In genomic region chr11:33033493-33033892, GRCh38 we compare ENCODE assay signal across 22 cellular contexts. TPM values are rescaled to one million over a fixed set of nuclear protein-coding genes. Genes with fewer than 3 reads are reported as not detected.
DNase-seq lines count a peak whose midpoint lies in the region; ATAC-seq, FAIRE-seq and TF ChIP-seq lines count a peak whose summit lies in the region.
"Had no signal": no experiment of that assay in that cellular context is flagged by ENCODE, and none has a peak within 500 bp of the region (broad histone marks: within the 10 kb centered on the region; RNA-seq: fewer than 3 reads in every experiment).

No MANE protein-coding gene starts in this region.

- no peak overlapping the region for H2AFZ ChIP-seq in GM12878 (ENCODE audit: control insufficient read depth, low read depth, low read length)

- TF ChIP-seq POLR2A in GM12878 (IDR thresholded peaks at IDR 0.05; ENCODE audit: low read depth, low read length), result no peak
- TF ChIP-seq POLR2A in body of pancreas (IDR thresholded peaks at IDR 0.05), result no peak

- no peak for TF ChIP-seq CTCF in GM12878 (IDR thresholded peaks at IDR 0.05 in 2 of 3, conservative IDR thresholded peaks at IDR 0.05 in 1 of 3; ENCODE audit: control insufficient read depth in 2 of 3, extremely low read depth in 1 of 3, insufficient read depth in 1 of 3, low read depth in 3 of 3, low read length in 3 of 3)
- TF ChIP-seq CTCF in body of pancreas (IDR thresholded peaks at IDR 0.05), result no peak

- TF ChIP-seq EP300 in GM12878 (IDR thresholded peaks at IDR 0.05; ENCODE audit: borderline replicate concordance in 1 of 2, control insufficient read depth in 1 of 2, low read depth in 2 of 2, low read length in 2 of 2), result no peak

- no peak overlapping the region for H3K9ac ChIP-seq in GM12878 (ENCODE audit: control insufficient read depth, insufficient read depth, low read length)
- H3K9ac ChIP-seq: BLaER1 treated with 17β-estradiol and CSF1 and Interleukin-3, amounts not matched to agents 10 nM and 100 nM had no signal

- ATAC-seq in GM12878 (no peak), body of pancreas (no peak), aorta (ENCODE audit: low FRiP score) (no peak)

- SMC1A ChIA-PET in GM12878 (lab: Charles Lee; ENCODE audit: uncharacterized antibody, unreplicated experiment), result interaction anchor here (0.6 to 3.3 kb wide), 6 partner anchors 9 to 61 kb away, joined by 3 to 35 read pairs (median 8); no protein-coding TSS in a partner anchor

- RAD21 ChIA-PET in GM12878 (lab: Charles Lee; ENCODE audit: unreplicated experiment), result interaction anchor here (1.6 to 2.0 kb wide), 3 partner anchors 30 to 77 kb away, joined by 4 to 8 read pairs (median 7); no protein-coding TSS in a partner anchor

- H3K79me2 ChIP-seq in GM12878 (ENCODE audit: control insufficient read depth, insufficient read depth, low read length), result no peaks in the 10 kb centered on the region

- H3K4me3 ChIP-seq in GM12878 (no peak overlapping the region), body of pancreas (no peak overlapping the region), aorta (ENCODE audit: low read length in 2 of 2) (no peak overlapping the region)
- H3K4me3 ChIP-seq: BLaER1 treated with 17β-estradiol and CSF1 and Interleukin-3, amounts not matched to agents 10 nM and 100 nM; HAP-1 had no signal

- intact Hi-C loops in GM12878 (cut with micrococcal nuclease; ENCODE audit: unreplicated experiment) (no loop called here), body of pancreas (cut with DNase I) (no loop called here), aorta (cut with DNase I) (no loop called here)

- peak; percentile 25 for DNase-seq in NCI-H1105 treated with DMSO at 0.1 percent for 48 hours (lab: John Stamatoyannopoulos, UW)
- DNase-seq in NCI-H1105 (lab: John Stamatoyannopoulos, UW), result no peak
- no peak for DNase-seq in HEK293T (ENCODE audit: extremely low spot score)
- no peak for DNase-seq in GM12878 (ENCODE audit: low read depth, low spot score)
- DNase-seq in body of pancreas, result no peak
- no peak for DNase-seq in aorta
- no peak for DNase-seq in mesenteric fat pad (ENCODE audit: low spot score)
- DNase-seq: ACHN; AML-193; BE2C; CD4-positive, alpha-beta T cell; CD8-positive, alpha-beta memory T cell; DMS 273 treated with DMSO at 0.1 percent for 48 hours; DMS79; EL; GF-D8; GOT3 had no signal

- no TSS peak for BruUV-seq in GM12878 (replicated peaks; lab: Mats Ljungman, UMichigan)

- in situ Hi-C loops in GM12878 (cut with MboI), result no loop called here

- TF ChIP-seq RAD21 in GM12878 (IDR thresholded peaks at IDR 0.05; ENCODE audit: insufficient read depth, low read depth, low read length), result no peak

- no peaks in the 10 kb centered on the region for H3K4me1 ChIP-seq in GM12878 (ENCODE audit: control insufficient read depth, insufficient read depth, low read length)
- peaks cover under 1% of the 10 kb centered on the region for H3K4me1 ChIP-seq in body of pancreas
- H3K4me1 ChIP-seq in aorta (ENCODE audit: control insufficient read depth in 1 of 2, insufficient read depth in 2 of 2, low read length in 2 of 2), result no peaks in the 10 kb centered on the region
- H3K4me1 ChIP-seq: BE2C had no signal

- peak; percentile 49 for FAIRE-seq in GM12878 (lab: Jason Lieb, UNC)
- FAIRE-seq: A204.1, GM12892 had no signal

- no peak overlapping the region for H3K27ac ChIP-seq in GM12878 (ENCODE audit: control insufficient read depth, insufficient read depth)
- H3K27ac ChIP-seq in body of pancreas, result no peak overlapping the region
- H3K27ac ChIP-seq in aorta (ENCODE audit: low read depth in 1 of 2, low read length in 2 of 2), result no peak overlapping the region
- H3K27ac ChIP-seq: 22Rv1; BLaER1 treated with 17β-estradiol and CSF1 and Interleukin-3, amounts not matched to agents 10 nM and 100 nM had no signal

- CTCF ChIA-PET in HEK293T (lab: Yijun Ruan, JAX) (no interaction called here), GM12878 (lab: Yijun Ruan, JAX) (interaction anchor here (0.6 to 4.1 kb wide), 5 partner anchors 10 to 31 kb away, joined by 3 to 24 read pairs (median 11); no protein-coding TSS in a partner anchor)

- H3K27me3 ChIP-seq in GM12878 (replicated peaks in 1 of 2; ENCODE audit: control insufficient read depth in 2 of 2, insufficient read depth in 2 of 2, low read length in 1 of 2) (no peaks in the 10 kb centered on the region; a peak in 1 of 4 replicates), body of pancreas (no peaks in the 10 kb centered on the region), aorta (ENCODE audit: control insufficient read depth in 1 of 2, insufficient read depth in 2 of 2, low read length in 1 of 2) (no peaks in the 10 kb centered on the region)
- H3K27me3 ChIP-seq: BE2C; BLaER1 treated with 17β-estradiol and CSF1 and Interleukin-3, amounts not matched to agents 10 nM and 100 nM had no signal

- no peaks in the 10 kb centered on the region for H4K20me1 ChIP-seq in GM12878 (ENCODE audit: control insufficient read depth, insufficient read depth)
- H4K20me1 ChIP-seq: BLaER1 treated with 17β-estradiol and CSF1 and Interleukin-3, amounts not matched to agents 10 nM and 100 nM had no signal

- POLR2A ChIA-PET in HEK293T (lab: Yijun Ruan, JAX), result interaction anchor here (1.3 kb wide), 1 partner anchor 18 kb away, joined by 4 read pairs; the partner anchor contains the start of gene DEPDC7
- POLR2A ChIA-PET in GM12878 (lab: Charles Lee), result interaction anchor here (1.8 kb wide), 1 partner anchor 9 kb away, joined by 4 read pairs; no protein-coding TSS in a partner anchor

- WGBS in GM12878 (ENCODE audit: insufficient coverage, insufficient replicate concordance, low lambda C conversion rate, missing lambda C conversion rate), result 37% methylated on average over 4 of the region's 4 CpGs
- WGBS in body of pancreas, 2 donors, result 73 to 87% methylated on average over 4 of the region's 4 CpGs
- 63 to 66% methylated on average over 4 of the region's 4 CpGs for WGBS in aorta, 2 donors

- H3K4me2 ChIP-seq in GM12878 (ENCODE audit: control insufficient read depth, insufficient read depth), result no peak overlapping the region
- H3K4me2 ChIP-seq: BLaER1 treated with 17β-estradiol and CSF1 and Interleukin-3, amounts not matched to agents 10 nM and 100 nM had no signal

- no peaks in the 10 kb centered on the region for H3K9me3 ChIP-seq in GM12878 (replicated peaks; ENCODE audit: control insufficient read depth, insufficient read depth, low read length)
- H3K9me3 ChIP-seq in body of pancreas, result no peaks in the 10 kb centered on the region
- no peaks in the 10 kb centered on the region for H3K9me3 ChIP-seq in aorta (ENCODE audit: control insufficient read depth, low read length)
- H3K9me3 ChIP-seq: BE2C; BLaER1 treated with 17β-estradiol and CSF1 and Interleukin-3, amounts not matched to agents 10 nM and 100 nM; HAP-1 had no signal

- H3K36me3 ChIP-seq in GM12878 (ENCODE audit: control insufficient read depth in 2 of 2, insufficient read depth in 2 of 2, low read length in 1 of 2) (no peaks in the 10 kb centered on the region), body of pancreas (replicated peaks in 1 of 2; ENCODE audit: insufficient read depth in 1 of 2, low read depth in 2 of 2) (no peaks in the 10 kb centered on the region), aorta (ENCODE audit: control insufficient read depth in 1 of 2, insufficient read depth in 2 of 2, low read length in 1 of 2) (no peaks in the 10 kb centered on the region)
- H3K36me3 ChIP-seq: BE2C; BLaER1 treated with 17β-estradiol and CSF1 and Interleukin-3, amounts not matched to agents 10 nM and 100 nM; HAP-1 had no signal

RNA-seq across cellular contexts. Expression of gene TCP11L1, which starts 5.9 kb away (rescaled TPM):
- 41.0 and 43.6 TPM in 2 replicates for total RNA-seq in GM12878 (2013; cell fraction: nucleolus; rRNA removed)
- total RNA-seq in GM12878 (2014; rRNA removed), result 11.6 and 13.3 TPM in 2 replicates
- total RNA-seq in GM12878 (2014; rRNA removed; fragmentation: Illumina TruSeq; extraction: Trizol), result 12.9 and 13.5 TPM in 2 replicates
- 14.1 and 14.3 TPM in 2 replicates for total RNA-seq in GM12878 (2021)
- 4.6 TPM for polyA plus RNA-seq in GM12878 (2011; ENCODE audit: low read depth)
- polyA plus RNA-seq in GM12878 (2011; rRNA removed), result 13.9 and 14.8 TPM in 2 replicates
- polyA plus RNA-seq in GM12878 (2011; cell fraction: cytosol; rRNA removed), result 11.4 and 13.8 TPM in 2 replicates
- 13.3 and 14.6 TPM in 2 replicates for polyA plus RNA-seq in GM12878 (2011; cell fraction: nucleus; rRNA removed)
- polyA plus RNA-seq in GM12878 (2012), result 5.6 and 8.9 TPM in 2 replicates
- 12.5 and 13.2 TPM in 2 replicates for polyA plus RNA-seq in GM12878 (2014; fragmentation: Illumina TruSeq; extraction: Trizol)
- polyA plus RNA-seq in GM12878 (2014; fragmentation: Nextera tagmentation; extraction: Ambion mirVana), result 1 to 10 TPM; 5.3 to 5.8 TPM
- 10.6 and 15.7 TPM in 2 replicates for polyA plus RNA-seq in GM12878 (2014; rRNA removed)
- 10 to 100 TPM; 11.9 to 12.5 TPM for polyA plus RNA-seq in GM12878 (2016; fragmentation: Nextera tagmentation; extraction: Ambion mirVana)
- polyA minus RNA-seq in GM12878 (2011; rRNA and poly(A)+ RNA removed), result 22.6 and 25.8 TPM in 2 replicates
- polyA minus RNA-seq in GM12878 (2011; cell fraction: cytosol; rRNA and poly(A)+ RNA removed), result 6.4 and 7.3 TPM in 2 replicates
- polyA minus RNA-seq in GM12878 (2011; cell fraction: nucleus; rRNA and poly(A)+ RNA removed), result 11.4 and 19.8 TPM in 2 replicates
- total RNA-seq in body of pancreas, result 10 to 100 TPM; 26.5 to 41.5 TPM
- 10 to 100 TPM; 35.2 to 39.4 TPM for total RNA-seq in aorta
- 10 to 100 TPM; 10.8 to 12.1 TPM for polyA plus RNA-seq in aorta
- 21.2 TPM for total RNA-seq in mesenteric fat pad

RNA-seq across cellular contexts. Expression of gene DEPDC7, which starts 17.8 kb away (rescaled TPM):
- total RNA-seq in GM12878 (2013; cell fraction: nucleolus; rRNA removed), result 1.3 and 1.9 TPM in 2 replicates
- total RNA-seq in GM12878 (2014; rRNA removed), result 0.44 and 0.73 TPM in 2 replicates
- 0.54 and 0.78 TPM in 2 replicates for total RNA-seq in GM12878 (2014; rRNA removed; fragmentation: Illumina TruSeq; extraction: Trizol)
- 0.56 and 0.58 TPM in 2 replicates for total RNA-seq in GM12878 (2021)
- 0.20 TPM for polyA plus RNA-seq in GM12878 (2011; ENCODE audit: low read depth)
- 0.48 and 1.0 TPM in 2 replicates for polyA plus RNA-seq in GM12878 (2011; rRNA removed)
- polyA plus RNA-seq in GM12878 (2011; cell fraction: cytosol; rRNA removed), result 0.13 and 0.28 TPM in 2 replicates
- 0.55 and 0.83 TPM in 2 replicates for polyA plus RNA-seq in GM12878 (2011; cell fraction: nucleus; rRNA removed)
- polyA plus RNA-seq in GM12878 (2012), result 0.39 and 0.65 TPM in 2 replicates
- polyA plus RNA-seq in GM12878 (2014; fragmentation: Illumina TruSeq; extraction: Trizol), result 0.50 and 0.57 TPM in 2 replicates
- polyA plus RNA-seq in GM12878 (2014; fragmentation: Nextera tagmentation; extraction: Ambion mirVana), result under 1 TPM; 0.06 to 0.26 TPM
- 0.47 and 0.57 TPM in 2 replicates for polyA plus RNA-seq in GM12878 (2014; rRNA removed)
- 1 to 10 TPM in 1 of 2 experiments, under 1 TPM in 1; 0.45 to 1.1 TPM for polyA plus RNA-seq in GM12878 (2016; fragmentation: Nextera tagmentation; extraction: Ambion mirVana)
- 0.37 TPM in 1 of 2 replicates, not detected in the other for polyA minus RNA-seq in GM12878 (2011; rRNA and poly(A)+ RNA removed)
- not detected in 2 replicates for polyA minus RNA-seq in GM12878 (2011; cell fraction: cytosol; rRNA and poly(A)+ RNA removed)
- 0.36 and 0.57 TPM in 2 replicates for polyA minus RNA-seq in GM12878 (2011; cell fraction: nucleus; rRNA and poly(A)+ RNA removed)
- total RNA-seq in body of pancreas, result 1 to 10 TPM in 1 of 2 donors, under 1 TPM in 1; 0.99 to 6.0 TPM
- 1 to 10 TPM in 1 of 2 donors, under 1 TPM in 1; 0.78 to 2.6 TPM for total RNA-seq in aorta
- 1 to 10 TPM in 1 of 2 donors, under 1 TPM in 1; 0.31 to 6.4 TPM for polyA plus RNA-seq in aorta
- total RNA-seq in mesenteric fat pad, result 0.74 TPM
